In the genomic region with DNA sequence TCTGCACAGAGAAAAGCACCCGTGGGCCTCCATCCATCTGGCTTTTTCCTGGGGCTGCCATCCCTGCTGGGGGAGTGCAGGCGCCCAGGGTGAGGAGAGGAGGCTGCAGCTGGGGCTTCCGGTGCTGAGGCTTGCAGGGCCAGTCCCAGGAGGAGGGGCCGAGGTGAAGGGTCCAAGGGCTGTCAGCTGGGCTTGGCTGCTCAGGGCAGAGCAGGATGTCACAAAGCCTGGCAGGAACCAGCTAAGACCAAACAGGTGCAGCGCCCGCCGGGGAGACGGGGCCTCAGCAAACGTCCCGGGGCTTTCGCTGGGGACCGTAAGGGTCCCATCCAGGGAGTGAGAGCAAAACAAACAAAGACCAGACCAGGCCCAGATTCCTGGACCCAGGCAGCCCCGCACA, we compare ENCODE assay signal across 23 cellular contexts.
DNase-seq lines count a peak whose midpoint lies in the region; ATAC-seq, FAIRE-seq and TF ChIP-seq lines count a peak whose summit lies in the region.
"Had no signal": no experiment of that assay in that cellular context is flagged by ENCODE, and none has a peak within 500 bp of the region (broad histone marks: within the 10 kb centered on the region; RNA-seq: fewer than 3 reads in every experiment).

No MANE protein-coding gene starts in this region.

- H3K27me3 ChIP-seq in right atrium auricular region (no peaks in the 10 kb centered on the region), neuronal stem cell (ENCODE audit: control insufficient read depth in 3 of 3, insufficient read depth in 3 of 3, low read depth in 1 of 3, low read length in 3 of 3) (peaks cover 0 to 16% (median 0%) of the 10 kb centered on the region in 3 experiments), uterus (no peaks in the 10 kb centered on the region)
- H3K27me3 ChIP-seq: hepatocyte had no signal

- H3K4me3 ChIP-seq in right atrium auricular region (no peak overlapping the region), neuronal stem cell (ENCODE audit: low read length in 2 of 2) (no peak overlapping the region), uterus (no peak overlapping the region), foreskin fibroblast (ENCODE audit: low read depth in 1 of 2, low read length in 2 of 2) (no peak overlapping the region)
- H3K4me3 ChIP-seq: GM12878, hepatocyte, thoracic aorta had no signal

- no peak for ATAC-seq in Right ventricle myocardium inferior
- ATAC-seq: CD8-positive, alpha-beta T cell; GM12878; stimulated activated naive B cell treated with anti-CD40 and anti-IgM and Interleukin-4, amounts not matched to agents 10 μg/mL and 1 μg/mL and 100 μg/mL, for 72 hours had no signal

- no peak for TF ChIP-seq POLR2A in uterus (IDR thresholded peaks at IDR 0.05)

- H3K9ac ChIP-seq in neuronal stem cell (ENCODE audit: low read depth, low read length, poor library complexity): no peak overlapping the region

- H3K9me3 Mint-ChIP-seq in chondrocyte (ENCODE audit: low read depth): peaks cover 3% of the 10 kb centered on the region
- H3K9me3 Mint-ChIP-seq: CD8-positive, alpha-beta T cell had no signal

- no peak overlapping the region for H3K27ac Mint-ChIP-seq in chondrocyte (ENCODE audit: unreplicated experiment)
- H3K27ac Mint-ChIP-seq: CD8-positive, alpha-beta T cell; IgD-negative memory B cell; stimulated activated naive B cell treated with anti-CD40 and anti-IgM and Interleukin-4, amounts not matched to agents 10 μg/mL and 1 μg/mL and 100 μg/mL, for 72 hours had no signal

- peak overlapping the region; percentile 37 for H2AFZ ChIP-seq in neuronal stem cell (ENCODE audit: low read length)
- H2AFZ ChIP-seq: hepatocyte had no signal

- H3K4me3 Mint-ChIP-seq in chondrocyte (ENCODE audit: unreplicated experiment): no peak overlapping the region
- H3K4me3 Mint-ChIP-seq: CD8-positive, alpha-beta T cell; IgD-negative memory B cell; stimulated activated naive B cell treated with anti-CD40 and anti-IgM and Interleukin-4, amounts not matched to agents 10 μg/mL and 1 μg/mL and 100 μg/mL, for 72 hours had no signal

- WGBS in neuronal stem cell (ENCODE audit: extremely low coverage in 2 of 2, insufficient read length in 2 of 2, insufficient replicate concordance in 1 of 2), 2 donors: no CpG with 5 or more reads among the region's 13 CpGs

- H3K14ac ChIP-seq in neuronal stem cell (ENCODE audit: low read length): no peak overlapping the region

- intact Hi-C loops in Right ventricle myocardium inferior (cut with DNase I): no loop called here
- intact Hi-C loops in uterus (cut with DNase I; ENCODE audit: low total_unique reads): no loop called here

- H2AK5ac ChIP-seq in neuronal stem cell (ENCODE audit: low read depth, low read length): no peak overlapping the region

- no peaks in the 10 kb centered on the region for H3K36me3 Mint-ChIP-seq in chondrocyte (ENCODE audit: low read depth)
- H3K36me3 Mint-ChIP-seq: CD8-positive, alpha-beta T cell; IgD-negative memory B cell; stimulated activated naive B cell treated with anti-CD40 and anti-IgM and Interleukin-4, amounts not matched to agents 10 μg/mL and 1 μg/mL and 100 μg/mL, for 72 hours had no signal

- H3K36me3 ChIP-seq in right atrium auricular region (no peaks in the 10 kb centered on the region), neuronal stem cell (replicated peaks in 1 of 2; ENCODE audit: control insufficient read depth in 2 of 2, insufficient read depth in 2 of 2, low read length in 2 of 2) (no peaks in the 10 kb centered on the region), uterus (no peaks in the 10 kb centered on the region)
- H3K36me3 ChIP-seq: thoracic aorta had no signal

- TF ChIP-seq CTCF in right atrium auricular region (IDR thresholded peaks at IDR 0.05) (no peak), chondrocyte (IDR thresholded peaks at IDR 0.05) (no peak), uterus (IDR thresholded peaks at IDR 0.05) (no peak), D721Med (IDR thresholded peaks at IDR 0.05; ENCODE audit: insufficient read depth, missing control alignments) (no peak), foreskin fibroblast (IDR thresholded peaks at IDR 0.05; ENCODE audit: low read depth, low read length) (no peak)

- H3K4me1 ChIP-seq in right atrium auricular region (no peaks in the 10 kb centered on the region), neuronal stem cell (ENCODE audit: control insufficient read depth in 2 of 2, insufficient read depth in 1 of 2, low read depth in 1 of 2, low read length in 2 of 2) (peaks cover 11 to 20% of the 10 kb centered on the region in 2 donors), uterus (no peaks in the 10 kb centered on the region)

- H4K91ac ChIP-seq in neuronal stem cell (ENCODE audit: low read depth, low read length, poor library complexity): no peak overlapping the region

- FAIRE-seq in D721Med (lab: Jason Lieb, UNC): no peak
- FAIRE-seq: GM12878, GM19239 had no signal

- H2BK15ac ChIP-seq in neuronal stem cell (ENCODE audit: low read length): no peak overlapping the region

- H2BK12ac ChIP-seq in neuronal stem cell (ENCODE audit: low read length): no peak overlapping the region

- no peaks in the 10 kb centered on the region for H3K79me1 ChIP-seq in neuronal stem cell (ENCODE audit: low read depth, low read length)

- H3K27ac ChIP-seq in right atrium auricular region (no peak overlapping the region), neuronal stem cell (replicated peaks; ENCODE audit: low read length) (no peak overlapping the region), uterus (no peak overlapping the region)
- H3K27ac ChIP-seq: hepatocyte, HL-60, thoracic aorta had no signal

- peak overlapping the region; percentile 28 for H3K18ac ChIP-seq in neuronal stem cell (ENCODE audit: low read length)

- no peak overlapping the region for H2BK120ac ChIP-seq in neuronal stem cell (ENCODE audit: low read depth, low read length)

- peaks cover 0 to 3% of the 10 kb centered on the region in 2 donors for H3K9me3 ChIP-seq in right atrium auricular region
- no peaks in the 10 kb centered on the region for H3K9me3 ChIP-seq in neuronal stem cell (replicated peaks in 1 of 2; ENCODE audit: control insufficient read depth in 2 of 2, insufficient read depth in 1 of 2, low read depth in 1 of 2, low read length in 2 of 2)
- H3K9me3 ChIP-seq in uterus: no peaks in the 10 kb centered on the region
- H3K9me3 ChIP-seq: thoracic aorta had no signal

- H3K27me3 Mint-ChIP-seq in chondrocyte (ENCODE audit: low read depth): peaks cover 41% of the 10 kb centered on the region

- H3K4me2 ChIP-seq in neuronal stem cell (ENCODE audit: insufficient read depth, low read length, poor library complexity, severe bottlenecking): no peak overlapping the region
- H3K4me2 ChIP-seq: hepatocyte had no signal

- peaks cover 3% of the 10 kb centered on the region for H3K4me1 Mint-ChIP-seq in chondrocyte (ENCODE audit: low read depth)

- no peak overlapping the region for H2BK5ac ChIP-seq in neuronal stem cell (ENCODE audit: low read length)

- no peak overlapping the region for H3K4ac ChIP-seq in neuronal stem cell (ENCODE audit: low read length)

- DNase-seq in Right ventricle myocardium inferior (ENCODE audit: missing footprints): peak; percentile 61
- DNase-seq in right atrium auricular region (ENCODE audit: low spot score): no peak
- DNase-seq in chondrocyte (ENCODE audit: low spot score): peak; percentile 77
- DNase-seq in neuronal stem cell (ENCODE audit: low spot score): no peak
- DNase-seq in uterus: peak; percentile 1 to 5
- no peak for DNase-seq in D721Med (ENCODE audit: insufficient read length, low spot score)
- DNase-seq in SIG-M5 (lab: John Stamatoyannopoulos, UW): no peak
- DNase-seq in foreskin fibroblast: no peak
- DNase-seq: anterior cingulate cortex; CD8-positive, alpha-beta T cell; central memory CD4-positive, alpha-beta T cell; erythroblast; foreskin melanocyte; mammary epithelial cell; MM.1S; NCI-H146; stimulated activated naive B cell treated with anti-CD40 and anti-IgM and Interleukin-4, amounts not matched to agents 10 μg/mL and 1 μg/mL and 100 μg/mL, for 72 hours had no signal

- no peak overlapping the region for H4K8ac ChIP-seq in neuronal stem cell (ENCODE audit: low read depth, low read length)

- no peak overlapping the region for H3K23ac ChIP-seq in neuronal stem cell (ENCODE audit: low read depth, low read length, poor library complexity)

Comparison
In these comparisons a context has a peak if more than half of its experiments do, and no peak if none do; other contexts are left out.
1. DNase-seq: peak in Right ventricle myocardium inferior (single experiment), chondrocyte (single experiment) and uterus (2 of 2); none in right atrium auricular region (single experiment), neuronal stem cell (single experiment), D721Med (single experiment), SIG-M5 (single experiment) and foreskin fibroblast (0 of 2).